ENCODE assay signal across 24 cellular contexts in genomic region chr2:66464930-66465637, GRCh38. TPM values are rescaled to one million over a fixed set of nuclear protein-coding genes. Genes with fewer than 3 reads are reported as not detected.
DNase-seq lines count a peak whose midpoint lies in the region; ATAC-seq and TF ChIP-seq lines count a peak whose summit lies in the region.
"Had no signal": no experiment of that assay in that cellular context is flagged by ENCODE, and none has a peak within 500 bp of the region (broad histone marks: within the 10 kb centered on the region; RNA-seq: fewer than 3 reads in every experiment).

No MANE protein-coding gene starts in this region.

- intact Hi-C loops in IMR-90 (cut with micrococcal nuclease): no loop called here

- peaks cover 3 to 76% of the 10 kb centered on the region in 2 experiments for H3K79me1 ChIP-seq in IMR-90 (ENCODE audit: low read depth in 1 of 2, low read length in 2 of 2)

- H3K9me3 ChIP-seq in IMR-90 (ENCODE audit: control insufficient read depth, insufficient read depth, low read length): no peaks in the 10 kb centered on the region
- H3K9me3 ChIP-seq in SK-N-MC (ENCODE audit: low read depth, low read length): no peaks in the 10 kb centered on the region
- no peaks in the 10 kb centered on the region for H3K9me3 ChIP-seq in stomach smooth muscle (ENCODE audit: control insufficient read depth in 2 of 2, low read length in 2 of 2)
- H3K9me3 ChIP-seq: BLaER1 had no signal

- no peak overlapping the region for H4K91ac ChIP-seq in IMR-90 (ENCODE audit: insufficient read depth, low read depth, low read length)

- H3K4me3 ChIP-seq in IMR-90 (ENCODE audit: insufficient read depth, low read depth, low read length): no peak overlapping the region
- peak overlapping the region; percentile 31; the same call in 1 of the 2 replicates for H3K4me3 ChIP-seq in SK-N-MC
- H3K4me3 ChIP-seq in stomach smooth muscle (ENCODE audit: low read length in 2 of 2): no peak overlapping the region
- H3K4me3 ChIP-seq: BLaER1, PC-9 had no signal

- H3K4me3 Mint-ChIP-seq in mesothelial cell of epicardium: no peak overlapping the region
- H3K4me3 Mint-ChIP-seq: CD4-positive, alpha-beta T cell had no signal

- H3K9me3 Mint-ChIP-seq in mesothelial cell of epicardium: no peaks in the 10 kb centered on the region
- H3K9me3 Mint-ChIP-seq: CD4-positive, alpha-beta T cell had no signal

- no TSS peak for BruUV-seq in IMR-90 (replicated peaks; lab: Mats Ljungman, UMichigan)

- no peak for TF ChIP-seq RAD21 in IMR-90 (IDR thresholded peaks at IDR 0.05; ENCODE audit: low read length)

- H3K4ac ChIP-seq in IMR-90 (ENCODE audit: low read depth, low read length): no peak overlapping the region

- H3K9ac ChIP-seq in IMR-90 (ENCODE audit: low read depth, low read length): no peak overlapping the region
- peak overlapping the region; percentile 29 for H3K9ac ChIP-seq in SK-N-MC (ENCODE audit: insufficient read length)
- no peak overlapping the region for H3K9ac ChIP-seq in stomach smooth muscle (ENCODE audit: low read length in 2 of 2)
- H3K9ac ChIP-seq: BLaER1 had no signal

- peaks cover 26% of the 10 kb centered on the region for H3K4me1 ChIP-seq in IMR-90 (ENCODE audit: control insufficient read depth, insufficient read depth, low read length)
- H3K4me1 ChIP-seq in stomach smooth muscle (ENCODE audit: control insufficient read depth, insufficient read depth, low read length): peaks cover 54% of the 10 kb centered on the region
- H3K4me1 ChIP-seq: BLaER1 had no signal

- H3K4me2 ChIP-seq in IMR-90 (ENCODE audit: low read depth, low read length): no peak overlapping the region
- H3K4me2 ChIP-seq: BLaER1, PC-9 had no signal

- H2BK20ac ChIP-seq in IMR-90 (ENCODE audit: low read depth, low read length): no peak overlapping the region

- H2AFZ ChIP-seq in IMR-90 (replicated peaks; ENCODE audit: low read length, poor library complexity): no peak overlapping the region
- H2AFZ ChIP-seq: PC-9 had no signal

- H3K27ac ChIP-seq in IMR-90 (ENCODE audit: insufficient read depth, low read length): no peak overlapping the region
- H3K27ac ChIP-seq in SK-N-MC: peak overlapping the region; percentile 87
- peak overlapping the region; percentile 19 for H3K27ac ChIP-seq in stomach smooth muscle (ENCODE audit: low read length)
- H3K27ac ChIP-seq: BLaER1, HL-60, PC-9, RWPE1 had no signal

- H2BK15ac ChIP-seq in IMR-90 (ENCODE audit: low read depth, low read length): no peak overlapping the region

- no peak overlapping the region for H4K5ac ChIP-seq in IMR-90 (ENCODE audit: low read depth, low read length)

- peak overlapping the region; percentile 81 for H3K27ac Mint-ChIP-seq in mesothelial cell of epicardium
- H3K27ac Mint-ChIP-seq: CD4-positive, alpha-beta T cell had no signal

- ATAC-seq in IMR-90 (ENCODE audit: low read depth): no peak
- ATAC-seq in GM21526 (IDR thresholded peaks at IDR 0.05; ENCODE audit: low FRiP score, unreplicated experiment): no peak

- WGBS in IMR-90 (ENCODE audit: extremely low coverage in 2 of 2, insufficient read length in 1 of 2), 2 experiments: no CpG with 5 or more reads among the region's 4 CpGs

- TF ChIP-seq CTCF in IMR-90 (conservative IDR thresholded peaks at IDR 0.05; ENCODE audit: low read depth, low read length) (no peak), mesothelial cell of epicardium (IDR thresholded peaks at IDR 0.05; ENCODE audit: unreplicated experiment) (no peak)

- no peak for TF ChIP-seq POLR2A in IMR-90 (IDR thresholded peaks at IDR 0.05; ENCODE audit: low read depth, low read length)

- POLR2A ChIA-PET in IMR-90 (lab: Charles Lee; ENCODE audit: unreplicated experiment): no interaction called here

- H2BK120ac ChIP-seq in IMR-90 (ENCODE audit: low read depth, low read length): no peak overlapping the region

- in situ Hi-C loops in IMR-90 (cut with MboI; ENCODE audit: low sequenced_read_pairs): no loop called here

- no peak for DNase-seq in IMR-90
- DNase-seq in SK-N-MC (ENCODE audit: low read depth, low spot score): no peak
- DNase-seq in mesothelial cell of epicardium (ENCODE audit: low spot score in 2 of 2, unreplicated experiment in 2 of 2): no peak
- DNase-seq in SIG-M5 (lab: John Stamatoyannopoulos, UW): no peak
- DNase-seq in NCI-H1436 (lab: John Stamatoyannopoulos, UW): no peak
- DNase-seq in foreskin melanocyte: no peak
- DNase-seq: ACHN; CD4-positive, alpha-beta T cell; COR-L47; DMS79; Karpas-422; NCI-H1417; NCI-H187; NCI-H2107; NCI-H2227 treated with DMSO at 0.1 percent for 48 hours; NCI-H510A treated with DMSO at 0.1 percent for 48 hours; NCI-H748 treated with DMSO at 0.1 percent for 48 hours; PC-9; SHP77 treated with DMSO at 0.1 percent for 48 hours had no signal

- H3K27me3 ChIP-seq in IMR-90 (ENCODE audit: control insufficient read depth, insufficient read depth, low read length) (no peaks in the 10 kb centered on the region), stomach smooth muscle (ENCODE audit: control insufficient read depth in 1 of 2, insufficient read depth in 2 of 2, low read length in 2 of 2) (no peaks in the 10 kb centered on the region)
- H3K27me3 ChIP-seq: BLaER1 had no signal

- H3K36me3 Mint-ChIP-seq in mesothelial cell of epicardium: peaks cover 38% of the 10 kb centered on the region

- peaks cover 88% of the 10 kb centered on the region for H4K20me1 ChIP-seq in IMR-90 (ENCODE audit: insufficient read depth, low read length)
- H4K20me1 ChIP-seq: BLaER1 had no signal

- H3K9me1 ChIP-seq in IMR-90 (ENCODE audit: insufficient read depth, low read length): peaks cover 19% of the 10 kb centered on the region

- peak overlapping the region; percentile 20 for H2BK5ac ChIP-seq in IMR-90 (ENCODE audit: low read depth, low read length, poor library complexity, severe bottlenecking)

- dilution Hi-C loops in IMR-90 (cut with HindIII; ENCODE audit: low sequenced_read_pairs, unreplicated experiment): no loop called here

- CTCF ChIA-PET in IMR-90 (lab: Yijun Ruan, JAX): interaction anchor here (0.6 kb wide), 1 partner anchor 115 kb away, joined by 4 read pairs; no protein-coding TSS in a partner anchor

- no peak overlapping the region; the same call in 1 of the 2 replicates for H3K23ac ChIP-seq in IMR-90 (ENCODE audit: low read depth, low read length)

- no peak overlapping the region for H2AK5ac ChIP-seq in IMR-90 (ENCODE audit: low read depth, low read length)

- H4K8ac ChIP-seq in IMR-90 (ENCODE audit: low read depth in 2 of 2, low read length in 2 of 2): no peak overlapping the region

- H3K27me3 Mint-ChIP-seq in mesothelial cell of epicardium (ENCODE audit: low read depth): no peaks in the 10 kb centered on the region
- H3K27me3 Mint-ChIP-seq: CD4-positive, alpha-beta T cell had no signal

- H3K14ac ChIP-seq in IMR-90 (replicated peaks; ENCODE audit: low read depth, low read length): no peak overlapping the region

- H3K56ac ChIP-seq in IMR-90 (ENCODE audit: extremely low read depth, insufficient read depth, low read length): no peak overlapping the region

- H2AK9ac ChIP-seq in IMR-90 (replicated peaks; ENCODE audit: low read depth, low read length, poor library complexity): no peak overlapping the region

- H3K36me3 ChIP-seq in IMR-90 (ENCODE audit: control insufficient read depth, insufficient read depth, low read length): peaks cover 49% of the 10 kb centered on the region
- H3K36me3 ChIP-seq in SK-N-MC (ENCODE audit: insufficient read depth, low read length): peaks cover 100% of the 10 kb centered on the region
- peaks cover 12 to 25% of the 10 kb centered on the region in 2 donors for H3K36me3 ChIP-seq in stomach smooth muscle (ENCODE audit: control insufficient read depth in 2 of 2, insufficient read depth in 2 of 2, low read length in 2 of 2)
- H3K36me3 ChIP-seq: BLaER1 had no signal

- no peak overlapping the region for H3K18ac ChIP-seq in IMR-90 (ENCODE audit: low read depth, low read length)

- peaks cover 92% of the 10 kb centered on the region for H3K4me1 Mint-ChIP-seq in mesothelial cell of epicardium

TF ChIP-seq in IMR-90, 13 proteins besides CTCF, POLR2A, EP300 and RAD21:
- TF ChIP-seq RCOR1 (IDR thresholded peaks at IDR 0.05; ENCODE audit: insufficient replicate concordance, low read length): no peak
- TF ChIP-seq MAFK (IDR thresholded peaks at IDR 0.05; ENCODE audit: low read depth, low read length): peak; percentile 17

RNA-seq across cellular contexts. Expression of gene MEIS1, which starts 30.2 kb away (rescaled TPM):
- 157 and 209 TPM in 2 replicates for total RNA-seq in IMR-90 (2012; rRNA removed)
- polyA plus RNA-seq in IMR-90 (2012; rRNA removed): 51.8 and 54.4 TPM in 2 replicates
- 14.0 and 21.0 TPM in 2 replicates for polyA plus RNA-seq in IMR-90 (2012; cell fraction: cytosol; rRNA removed)
- 81.4 and 209 TPM in 2 replicates for polyA plus RNA-seq in IMR-90 (2012; cell fraction: nucleus; rRNA removed; ENCODE audit: low replicate concordance)
- total RNA-seq in mesothelial cell of epicardium: 305 to 324 TPM (median 317 TPM) in 3 replicates
- total RNA-seq: CD4-positive, alpha-beta T cell had no signal
